ENCODE assay signal across 8 cellular contexts in the genomic region with DNA sequence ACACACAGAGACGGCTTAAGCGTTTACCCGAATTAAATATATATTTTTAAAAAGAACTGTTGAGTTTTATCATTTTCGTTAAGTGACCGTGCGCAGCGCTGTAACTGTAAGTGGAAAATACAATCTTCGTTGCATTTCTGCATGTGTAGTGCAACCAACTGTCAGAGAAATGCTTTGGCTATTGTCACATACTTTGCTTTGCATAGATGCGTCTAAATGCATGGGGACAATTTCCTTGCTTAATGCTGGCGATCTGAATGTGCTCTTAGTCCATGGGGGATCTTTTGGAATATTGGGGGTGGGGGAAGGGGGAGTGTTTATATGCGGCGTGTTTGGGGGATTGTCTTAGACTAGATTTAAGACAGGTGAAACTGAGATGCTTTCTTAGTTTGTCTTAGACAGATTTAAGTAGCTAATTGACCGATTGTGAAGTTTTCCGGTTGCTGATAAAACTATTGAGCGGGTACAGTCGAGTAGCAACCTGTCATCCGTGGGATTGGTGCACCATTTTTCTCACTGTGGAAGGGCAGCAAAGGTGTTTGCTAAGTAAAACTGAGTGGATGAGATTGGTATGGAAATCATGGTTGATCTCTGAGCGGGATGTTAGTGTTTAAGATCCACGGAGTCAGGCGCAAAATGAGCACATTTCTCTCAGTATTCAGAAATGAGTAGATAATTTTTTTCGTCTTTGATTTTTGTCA. TPM values are rescaled to one million over a fixed set of nuclear protein-coding genes. Genes with fewer than 3 reads are reported as not detected.
DNase-seq lines count a peak whose midpoint lies in the region; ATAC-seq and TF ChIP-seq lines count a peak whose summit lies in the region.

No MANE protein-coding gene starts in this region.

- ATAC-seq in HG02678 (IDR thresholded peaks at IDR 0.05; ENCODE audit: unreplicated experiment) (no peak), GM18870 (IDR thresholded peaks at IDR 0.05; ENCODE audit: unreplicated experiment) (no peak)

- H3K27ac Mint-ChIP-seq in HFFc6 (no peak overlapping the region), CD14-positive monocyte (no peak overlapping the region)

- H3K36me3 Mint-ChIP-seq in HFFc6 (ENCODE audit: low read depth) = no peaks in the 10 kb centered on the region
- H3K36me3 Mint-ChIP-seq in CD14-positive monocyte = no peaks in the 10 kb centered on the region

- H3K27me3 ChIP-seq in iPS-18a (ENCODE audit: control insufficient read depth, insufficient read depth, low read length) = peaks cover 36% of the 10 kb centered on the region
- H3K27me3 ChIP-seq in smooth muscle cell (ENCODE audit: low read depth) = peaks cover 6% of the 10 kb centered on the region

- H3K4me3 Mint-ChIP-seq in HFFc6 (peak overlapping the region; percentile 77; the same call in 1 of the 2 replicates), CD14-positive monocyte (peak overlapping the region in 1 of 2 donors; percentile 83)

- peak overlapping the region; percentile 90 for H3K4me2 ChIP-seq in smooth muscle cell

- no peaks in the 10 kb centered on the region for H3K36me3 ChIP-seq in iPS-18a (ENCODE audit: control insufficient read depth, low read depth, low read length)
- no peaks in the 10 kb centered on the region for H3K36me3 ChIP-seq in smooth muscle cell (ENCODE audit: low read depth)

- peak overlapping the region; percentile 89 for H3K4me3 ChIP-seq in iPS-18a (ENCODE audit: low read length)
- H3K4me3 ChIP-seq in smooth muscle cell = peak overlapping the region; percentile 56

- H3K9ac ChIP-seq in iPS-18a (ENCODE audit: low read length) (peak overlapping the region; percentile 59), smooth muscle cell (ENCODE audit: low read depth) (no peak overlapping the region)

- no peaks in the 10 kb centered on the region for H3K79me2 ChIP-seq in smooth muscle cell (ENCODE audit: low read depth)

- H3K27me3 Mint-ChIP-seq in HFFc6 (ENCODE audit: insufficient read depth) (peaks cover 26% of the 10 kb centered on the region), CD14-positive monocyte (ENCODE audit: low read depth in 3 of 3) (peaks cover 53 to 72% (median 65%) of the 10 kb centered on the region in 3 donors)

- H3K9me3 Mint-ChIP-seq in HFFc6 (no peaks in the 10 kb centered on the region), CD14-positive monocyte (peaks cover 0 to 11% (median 4%) of the 10 kb centered on the region in 7 donors)

- under 1% methylated on average over 21 of the region's 21 CpGs for WGBS in smooth muscle cell (ENCODE audit: low lambda C conversion rate)

- H2AFZ ChIP-seq in smooth muscle cell (ENCODE audit: low read depth) = peak overlapping the region; percentile 95

- intact Hi-C loops in CD14-positive monocyte (cut with micrococcal nuclease) = no loop called here

- peaks cover 3% of the 10 kb centered on the region for H3F3A ChIP-seq in smooth muscle cell (ENCODE audit: low read depth)

- no peaks in the 10 kb centered on the region for H3K9me3 ChIP-seq in iPS-18a (ENCODE audit: control insufficient read depth, low read depth, low read length)
- H3K9me3 ChIP-seq in smooth muscle cell (replicated peaks; ENCODE audit: low read depth) = no peaks in the 10 kb centered on the region

- TF ChIP-seq CTCF in HFFc6 (IDR thresholded peaks at IDR 0.05) (no peak), smooth muscle cell (IDR thresholded peaks at IDR 0.05; ENCODE audit: borderline replicate concordance, insufficient read depth, poor library complexity, severe bottlenecking) (no peak), CD14-positive monocyte (IDR thresholded peaks at IDR 0.05) (no peak)

- H4K20me1 ChIP-seq in smooth muscle cell (ENCODE audit: low read depth) = no peaks in the 10 kb centered on the region

- H3K4me1 Mint-ChIP-seq in HFFc6 (ENCODE audit: low read depth) (peaks cover 15% of the 10 kb centered on the region), CD14-positive monocyte (peaks cover 4% of the 10 kb centered on the region)

- H3K27ac ChIP-seq in angular gyrus (ENCODE audit: low read depth, low read length) (peak overlapping the region; percentile 66), iPS-18a (ENCODE audit: low read length) (no peak overlapping the region), smooth muscle cell (ENCODE audit: low read depth) (no peak overlapping the region)

- no peak for DNase-seq in HFFc6
- no peak for DNase-seq in smooth muscle cell (lab: John Stamatoyannopoulos, UW; ENCODE audit: unreplicated experiment)
- no peak for DNase-seq in CD14-positive monocyte (ENCODE audit: low spot score)
- DNase-seq in islet precursor cell = no peak

- H3K4me1 ChIP-seq in iPS-18a (ENCODE audit: control insufficient read depth, low read depth, low read length) (peaks cover 48% of the 10 kb centered on the region), smooth muscle cell (ENCODE audit: low read depth) (peaks cover 33% of the 10 kb centered on the region)

RNA-seq across cellular contexts. Expression of a gene that starts 0.5 kb away (rescaled TPM):
- not detected for total RNA-seq in HFFc6 (2021; fragmentation: NEBNext Ultra II Directional; extraction: Animal tissue kit (Norgen Biotek cat#: 25700))
- 0.99 and 2.8 TPM in 2 replicates for total RNA-seq in smooth muscle cell
- polyA plus RNA-seq in smooth muscle cell (4.5 and 5.2 TPM in 2 replicates), CD14-positive monocyte (not detected)

RNA-seq across cellular contexts. Expression of a gene that starts 22.7 kb away (rescaled TPM):
- total RNA-seq in HFFc6 (2021; fragmentation: NEBNext Ultra II Directional; extraction: Animal tissue kit (Norgen Biotek cat#: 25700)) = not detected
- 0.04 and 0.22 TPM in 2 replicates for total RNA-seq in smooth muscle cell
- 0.06 and 0.12 TPM in 2 replicates for polyA plus RNA-seq in smooth muscle cell
- not detected for polyA plus RNA-seq in CD14-positive monocyte
